Comparison of ENCODE assay signal across 22 cellular contexts in genomic region chr18:25287096-25287495, GRCh38.
DNase-seq lines count a peak whose midpoint lies in the region; TF ChIP-seq lines count a peak whose summit lies in the region.
"Had no signal": no experiment of that assay in that cellular context is flagged by ENCODE, and none has a peak within 500 bp of the region (broad histone marks: within the 10 kb centered on the region; RNA-seq: fewer than 3 reads in every experiment).

No MANE protein-coding gene starts in this region.

- H3K4me3 ChIP-seq in breast epithelium (no peak overlapping the region), iPS-18a (ENCODE audit: low read length) (no peak overlapping the region), smooth muscle cell (no peak overlapping the region), coronary artery (no peak overlapping the region), stomach (no peak overlapping the region)
- H3K4me3 ChIP-seq: BLaER1 treated with 17β-estradiol and CSF1 and Interleukin-3, amounts not matched to agents 10 nM and 100 nM; GM23338; Peyer's patch; SJSA1 had no signal

- no peak for TF ChIP-seq EP300 in stomach (IDR thresholded peaks at IDR 0.05)

- no peaks in the 10 kb centered on the region for H3K27me3 ChIP-seq in breast epithelium
- H3K27me3 ChIP-seq in iPS-18a (ENCODE audit: control insufficient read depth, insufficient read depth, low read length) = no peaks in the 10 kb centered on the region
- H3K27me3 ChIP-seq in smooth muscle cell (ENCODE audit: low read depth) = no peaks in the 10 kb centered on the region
- H3K27me3 ChIP-seq in stomach = peaks cover 0 to 3% (median 0%) of the 10 kb centered on the region in 3 donors
- H3K27me3 ChIP-seq: BLaER1 treated with 17β-estradiol and CSF1 and Interleukin-3, amounts not matched to agents 10 nM and 100 nM; Peyer's patch; SJSA1 had no signal

- H3K27ac Mint-ChIP-seq in MCF 10A (ENCODE audit: low read depth, unreplicated experiment) = no peak overlapping the region
- H3K27ac Mint-ChIP-seq: CD4-positive, alpha-beta memory T cell; GM23338; IgD-negative memory B cell had no signal

- H3K4me3 Mint-ChIP-seq in MCF 10A (ENCODE audit: unreplicated experiment) = no peak overlapping the region
- H3K4me3 Mint-ChIP-seq: CD4-positive, alpha-beta memory T cell; GM23338; IgD-negative memory B cell had no signal

- H3K4me1 Mint-ChIP-seq in MCF 10A (ENCODE audit: insufficient read depth, unreplicated experiment) = no peaks in the 10 kb centered on the region
- H3K4me1 Mint-ChIP-seq: CD4-positive, alpha-beta memory T cell; IgD-negative memory B cell had no signal

- intact Hi-C loops in breast epithelium (cut with DNase I; ENCODE audit: low total_unique reads) = no loop called here
- intact Hi-C loops in MCF 10A (cut with micrococcal nuclease) = no loop called here
- intact Hi-C loops in stomach (cut with DNase I; ENCODE audit: low total_unique reads) = no loop called here

- TF ChIP-seq POLR2A in breast epithelium (IDR thresholded peaks at IDR 0.05) = no peak
- no peak for TF ChIP-seq POLR2A in stomach (IDR thresholded peaks at IDR 0.05)

- in situ Hi-C loops in SK-MEL-5 (cut with HindIII; ENCODE audit: low pct_unique_long_range_greater_than_20kb, low sequenced_read_pairs) = no loop called here

- peak overlapping the region; percentile 2 for H3K4me2 ChIP-seq in smooth muscle cell
- H3K4me2 ChIP-seq: BLaER1 treated with 17β-estradiol and CSF1 and Interleukin-3, amounts not matched to agents 10 nM and 100 nM; GM23338 had no signal

- no peaks in the 10 kb centered on the region for H3K9me3 Mint-ChIP-seq in MCF 10A (ENCODE audit: unreplicated experiment)
- H3K9me3 Mint-ChIP-seq: GM23338, IgD-negative memory B cell had no signal

- H3F3A ChIP-seq in smooth muscle cell (ENCODE audit: low read depth) = peaks cover 16% of the 10 kb centered on the region

- H3K9me3 ChIP-seq in breast epithelium = no peaks in the 10 kb centered on the region
- H3K9me3 ChIP-seq in iPS-18a (ENCODE audit: control insufficient read depth, low read depth, low read length) = no peaks in the 10 kb centered on the region
- no peaks in the 10 kb centered on the region for H3K9me3 ChIP-seq in smooth muscle cell (replicated peaks; ENCODE audit: low read depth)
- no peaks in the 10 kb centered on the region for H3K9me3 ChIP-seq in stomach
- H3K9me3 ChIP-seq: BLaER1 treated with 17β-estradiol and CSF1 and Interleukin-3, amounts not matched to agents 10 nM and 100 nM; Peyer's patch; SJSA1 had no signal

- peaks cover 16% of the 10 kb centered on the region for H3K27me3 Mint-ChIP-seq in MCF 10A (ENCODE audit: insufficient read depth, unreplicated experiment)
- H3K27me3 Mint-ChIP-seq: CD4-positive, alpha-beta memory T cell had no signal

- peaks cover 20% of the 10 kb centered on the region for H4K20me1 ChIP-seq in smooth muscle cell (ENCODE audit: low read depth)
- H4K20me1 ChIP-seq: BLaER1 treated with 17β-estradiol and CSF1 and Interleukin-3, amounts not matched to agents 10 nM and 100 nM had no signal

- H3K9ac ChIP-seq in iPS-18a (ENCODE audit: low read length) = no peak overlapping the region
- H3K9ac ChIP-seq in smooth muscle cell (ENCODE audit: low read depth) = no peak overlapping the region
- H3K9ac ChIP-seq: BLaER1 treated with 17β-estradiol and CSF1 and Interleukin-3, amounts not matched to agents 10 nM and 100 nM had no signal

- no peaks in the 10 kb centered on the region for H3K36me3 Mint-ChIP-seq in MCF 10A (ENCODE audit: insufficient read depth, unreplicated experiment)
- H3K36me3 Mint-ChIP-seq: CD4-positive, alpha-beta memory T cell; IgD-negative memory B cell had no signal

- DNase-seq in breast epithelium (ENCODE audit: low spot score in 2 of 2) (no peak), MCF 10A (ENCODE audit: unreplicated experiment) (no peak), SK-MEL-5 (ENCODE audit: low read depth, low spot score) (peak; percentile 55), smooth muscle cell (lab: John Stamatoyannopoulos, UW; ENCODE audit: unreplicated experiment) (no peak), SHP77 treated with DMSO at 0.1 percent for 48 hours (lab: John Stamatoyannopoulos, UW) (no peak), coronary artery (ENCODE audit: low spot score) (no peak), stomach (no peak)
- DNase-seq: CD4-positive, alpha-beta memory T cell; DND-41; HCEC 1CT; MV-4-11; NCI-H1694; NCI-H2081; NCI-H446; NCI-H526; Peyer's patch had no signal

- BruUV-seq in MCF 10A (replicated peaks; lab: Mats Ljungman, UMichigan) = no TSS peak

- CTCF ChIA-PET in MCF 10A (lab: Yijun Ruan, JAX) = interaction anchor here (0.5 kb wide), 1 partner anchor 592 kb away, joined by 3 read pairs; no protein-coding TSS in a partner anchor

- POLR2A ChIA-PET in MCF 10A (lab: Yijun Ruan, JAX) = no interaction called here

- no peaks in the 10 kb centered on the region for H3K36me3 ChIP-seq in breast epithelium
- H3K36me3 ChIP-seq in iPS-18a (ENCODE audit: control insufficient read depth, low read depth, low read length) = no peaks in the 10 kb centered on the region
- no peaks in the 10 kb centered on the region for H3K36me3 ChIP-seq in smooth muscle cell (ENCODE audit: low read depth)
- no peaks in the 10 kb centered on the region for H3K36me3 ChIP-seq in stomach
- H3K36me3 ChIP-seq: BLaER1 treated with 17β-estradiol and CSF1 and Interleukin-3, amounts not matched to agents 10 nM and 100 nM; Peyer's patch; SJSA1 had no signal

- H3K4me1 ChIP-seq in breast epithelium (peaks cover 0 to 16% of the 10 kb centered on the region in 2 donors), iPS-18a (ENCODE audit: control insufficient read depth, low read depth, low read length) (peaks cover 77% of the 10 kb centered on the region), smooth muscle cell (ENCODE audit: low read depth) (peaks cover 66% of the 10 kb centered on the region), stomach (peaks cover 0 to 14% (median 0%) of the 10 kb centered on the region in 4 donors)
- H3K4me1 ChIP-seq: BLaER1 treated with 17β-estradiol and CSF1 and Interleukin-3, amounts not matched to agents 10 nM and 100 nM; Peyer's patch; SJSA1 had no signal

- no peak overlapping the region for H2AFZ ChIP-seq in smooth muscle cell (ENCODE audit: low read depth)
- H2AFZ ChIP-seq: GM23338 had no signal

- TF ChIP-seq CTCF in breast epithelium (IDR thresholded peaks at IDR 0.05) = no peak
- TF ChIP-seq CTCF in MCF 10A (IDR thresholded peaks at IDR 0.05; ENCODE audit: unreplicated experiment) = no peak
- TF ChIP-seq CTCF in smooth muscle cell (IDR thresholded peaks at IDR 0.05; ENCODE audit: borderline replicate concordance, insufficient read depth, poor library complexity, severe bottlenecking) = no peak
- no peak for TF ChIP-seq CTCF in coronary artery (IDR thresholded peaks at IDR 0.05)
- TF ChIP-seq CTCF in stomach (IDR thresholded peaks at IDR 0.05) = no peak

- WGBS in smooth muscle cell (ENCODE audit: low lambda C conversion rate) = 78% methylated on average over 8 of the region's 8 CpGs
- WGBS in stomach, 5 donors = 79 to 86% (median 84%) methylated on average over 8 of the region's 8 CpGs

- H3K79me2 ChIP-seq in smooth muscle cell (ENCODE audit: low read depth) = peaks cover 22% of the 10 kb centered on the region

- H3K27ac ChIP-seq in breast epithelium = peak overlapping the region; percentile 66 to 78
- H3K27ac ChIP-seq in iPS-18a (ENCODE audit: low read length) = peak overlapping the region; percentile 22
- H3K27ac ChIP-seq in smooth muscle cell (ENCODE audit: low read depth) = peak overlapping the region; percentile 97
- no peak overlapping the region for H3K27ac ChIP-seq in coronary artery
- no peak overlapping the region for H3K27ac ChIP-seq in stomach
- H3K27ac ChIP-seq: 22Rv1; BLaER1 treated with 17β-estradiol and CSF1 and Interleukin-3, amounts not matched to agents 10 nM and 100 nM; Peyer's patch; SJSA1 had no signal

Comparison
In these comparisons a context has a peak if more than half of its experiments do, and no peak if none do; other contexts are left out.
1. H3K27ac ChIP-seq: peak in breast epithelium (2 of 2), iPS-18a (single experiment) and smooth muscle cell (single experiment); none in coronary artery (0 of 2) and stomach (0 of 5).